In the genomic region with DNA sequence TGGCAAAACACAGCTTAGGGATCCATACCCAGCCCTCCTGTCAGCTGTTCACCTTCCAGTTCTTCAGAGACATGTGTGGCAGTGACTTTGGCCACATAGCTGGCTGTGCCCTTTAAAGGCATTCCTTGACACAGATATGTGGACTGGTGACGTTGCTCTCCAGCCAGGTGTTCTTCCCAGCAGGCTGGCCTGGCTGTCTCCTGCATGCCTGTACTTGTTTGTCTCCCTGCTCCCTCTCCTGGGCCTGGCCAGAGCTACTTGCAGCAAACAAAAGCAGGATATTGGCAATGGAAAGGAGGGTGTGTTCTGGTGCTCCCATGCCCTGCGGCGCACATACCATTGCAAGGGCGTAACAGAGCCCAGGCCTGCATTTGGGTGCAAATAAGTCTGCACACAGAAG, we compare ENCODE assay signal across 12 cellular contexts. TPM values are rescaled to one million over a fixed set of nuclear protein-coding genes. Genes with fewer than 3 reads are reported as not detected.
DNase-seq lines count a peak whose midpoint lies in the region; ATAC-seq and TF ChIP-seq lines count a peak whose summit lies in the region.
"Had no signal": no experiment of that assay in that cellular context is flagged by ENCODE, and none has a peak within 500 bp of the region (broad histone marks: within the 10 kb centered on the region; RNA-seq: fewer than 3 reads in every experiment).

No MANE protein-coding gene starts in this region.

- H3K27ac Mint-ChIP-seq in MCF 10A (ENCODE audit: low read depth, unreplicated experiment) (peak overlapping the region; percentile 94), immature natural killer cell (no peak overlapping the region)
- H3K27ac Mint-ChIP-seq in stimulated activated effector memory CD8-positive, alpha-beta T cell treated with anti-CD3 and anti-CD28 coated beads, Interleukin-12 subunit alpha, Interleukin-12 subunit beta, amount 100 ng/mL, for 72 hours: peak overlapping the region; percentile 40
- H3K27ac Mint-ChIP-seq in activated CD8-positive, alpha-beta T cell treated with anti-CD3 and anti-CD28 coated beads for 36 hours: no peak overlapping the region
- H3K27ac Mint-ChIP-seq: nephron progenitor cell had no signal

- H3K4me3 Mint-ChIP-seq in MCF 10A (ENCODE audit: unreplicated experiment) (peak overlapping the region; percentile 52), immature natural killer cell (no peak overlapping the region)
- no peak overlapping the region for H3K4me3 Mint-ChIP-seq in stimulated activated effector memory CD8-positive, alpha-beta T cell treated with anti-CD3 and anti-CD28 coated beads, Interleukin-12 subunit alpha, Interleukin-12 subunit beta, amount 100 ng/mL, for 72 hours
- no peak overlapping the region for H3K4me3 Mint-ChIP-seq in activated CD8-positive, alpha-beta T cell treated with anti-CD3 and anti-CD28 coated beads for 36 hours
- H3K4me3 Mint-ChIP-seq: nephron progenitor cell had no signal

- no peak overlapping the region for H3K4me3 ChIP-seq in LNCaP clone FGC (ENCODE audit: low read depth, low read length)
- H3K4me3 ChIP-seq in brain microvascular endothelial cell (ENCODE audit: low read depth, low read length): no peak overlapping the region

- H3K27me3 Mint-ChIP-seq in MCF 10A (ENCODE audit: insufficient read depth, unreplicated experiment) (no peaks in the 10 kb centered on the region), immature natural killer cell (ENCODE audit: low read depth in 3 of 3) (no peaks in the 10 kb centered on the region)
- no peaks in the 10 kb centered on the region for H3K27me3 Mint-ChIP-seq in activated CD8-positive, alpha-beta T cell treated with anti-CD3 and anti-CD28 coated beads for 36 hours

- H3K36me3 ChIP-seq in brain microvascular endothelial cell (replicated peaks): peaks cover 5% of the 10 kb centered on the region

- POLR2A ChIA-PET in MCF 10A (lab: Yijun Ruan, JAX): interaction anchor here (0.6 to 13.1 kb wide), 29 partner anchors 9 to 285 kb away, joined by 3 to 188 read pairs (median 7); partner anchors contain the start of genes DRG1, LIMK2, MORC2 and PATZ1
- POLR2A ChIA-PET in activated CD8-positive, alpha-beta T cell treated with anti-CD3 and anti-CD28 coated beads for 36 hours (lab: Charles Lee): no interaction called here

- H3K27ac ChIP-seq in layer of hippocampus (ENCODE audit: low read depth, low read length) (peak overlapping the region; percentile 20), brain microvascular endothelial cell (no peak overlapping the region)

- H3K27me3 ChIP-seq in layer of hippocampus (ENCODE audit: control insufficient read depth, insufficient read depth, low read length): no peaks in the 10 kb centered on the region
- no peaks in the 10 kb centered on the region for H3K27me3 ChIP-seq in brain microvascular endothelial cell (replicated peaks)

- BruUV-seq in MCF 10A (replicated peaks; lab: Mats Ljungman, UMichigan): no TSS peak

- peaks cover 59% of the 10 kb centered on the region for H3K36me3 Mint-ChIP-seq in MCF 10A (ENCODE audit: insufficient read depth, unreplicated experiment)
- peaks cover 11% of the 10 kb centered on the region for H3K36me3 Mint-ChIP-seq in stimulated activated effector memory CD8-positive, alpha-beta T cell treated with anti-CD3 and anti-CD28 coated beads, Interleukin-12 subunit alpha, Interleukin-12 subunit beta, amount 100 ng/mL, for 72 hours
- H3K36me3 Mint-ChIP-seq in immature natural killer cell: no peaks in the 10 kb centered on the region
- peaks cover 5% of the 10 kb centered on the region for H3K36me3 Mint-ChIP-seq in activated CD8-positive, alpha-beta T cell treated with anti-CD3 and anti-CD28 coated beads for 36 hours (ENCODE audit: low read depth)

- intact Hi-C loops in MCF 10A (cut with micrococcal nuclease): loop anchor here (1.0 to 2.0 kb wide), 2 partner anchors 42 to 93 kb away; partner anchors contain the start of genes LIMK2 and RNF185
- intact Hi-C loops in activated CD8-positive, alpha-beta T cell treated with anti-CD3 and anti-CD28 coated beads for 36 hours (cut with micrococcal nuclease): no loop called here

- in situ Hi-C loops in brain microvascular endothelial cell (cut with HindIII; ENCODE audit: low pct_ligation_motif_present, low sequenced_read_pairs): no loop called here

- H3K4me1 Mint-ChIP-seq in MCF 10A (ENCODE audit: insufficient read depth, unreplicated experiment): peaks cover 26% of the 10 kb centered on the region
- H3K4me1 Mint-ChIP-seq in stimulated activated effector memory CD8-positive, alpha-beta T cell treated with anti-CD3 and anti-CD28 coated beads, Interleukin-12 subunit alpha, Interleukin-12 subunit beta, amount 100 ng/mL, for 72 hours: peaks cover 8% of the 10 kb centered on the region
- H3K4me1 Mint-ChIP-seq in immature natural killer cell: peaks cover 0 to 4% of the 10 kb centered on the region in 2 donors
- peaks cover 6% of the 10 kb centered on the region for H3K4me1 Mint-ChIP-seq in activated CD8-positive, alpha-beta T cell treated with anti-CD3 and anti-CD28 coated beads for 36 hours (ENCODE audit: low read depth)

- ATAC-seq in stimulated activated effector memory CD8-positive, alpha-beta T cell treated with anti-CD3 and anti-CD28 coated beads, Interleukin-12 subunit alpha, Interleukin-12 subunit beta, amount 100 ng/mL, for 72 hours: no peak
- ATAC-seq in HG03521 (IDR thresholded peaks at IDR 0.05; ENCODE audit: unreplicated experiment): no peak
- ATAC-seq in activated CD8-positive, alpha-beta T cell treated with anti-CD3 and anti-CD28 coated beads for 36 hours: no peak

- CTCF ChIA-PET in MCF 10A (lab: Yijun Ruan, JAX): interaction anchor here (0.6 to 4.4 kb wide), 16 partner anchors 9 to 839 kb away, joined by 3 to 55 read pairs (median 4); partner anchors contain the start of genes LIMK2 and SELENOM
- CTCF ChIA-PET in activated CD8-positive, alpha-beta T cell treated with anti-CD3 and anti-CD28 coated beads for 36 hours (lab: Charles Lee): interaction anchor here (0.7 to 13.6 kb wide), 4 partner anchors 12 to 146 kb away, joined by 3 to 110 read pairs (median 4); no protein-coding TSS in a partner anchor

- TF ChIP-seq CTCF in LNCaP clone FGC (IDR thresholded peaks at IDR 0.05; ENCODE audit: control insufficient read depth, extremely low read depth, insufficient read depth) (peak; percentile 41), MCF 10A (IDR thresholded peaks at IDR 0.05; ENCODE audit: unreplicated experiment) (no peak), brain microvascular endothelial cell (IDR thresholded peaks at IDR 0.05; ENCODE audit: low read depth, low read length, missing control alignments) (no peak)
- TF ChIP-seq CTCF in activated CD8-positive, alpha-beta T cell treated with anti-CD3 and anti-CD28 coated beads for 36 hours (IDR thresholded peaks at IDR 0.05): no peak

- DNase-seq in LNCaP clone FGC (ENCODE audit: low read depth): peak; percentile 99
- DNase-seq in MCF 10A (ENCODE audit: unreplicated experiment): peak; percentile 97
- DNase-seq in stimulated activated effector memory CD8-positive, alpha-beta T cell treated with anti-CD3 and anti-CD28 coated beads, Interleukin-12 subunit alpha, Interleukin-12 subunit beta, amount 100 ng/mL, for 72 hours (ENCODE audit: low spot score in 2 of 2): no peak
- no peak for DNase-seq in immature natural killer cell
- no peak for DNase-seq in brain microvascular endothelial cell
- DNase-seq in activated CD8-positive, alpha-beta T cell treated with anti-CD3 and anti-CD28 coated beads for 36 hours: no peak
- DNase-seq: activated CD8-positive, alpha-beta memory T cell treated with anti-CD3 and anti-CD28 coated beads, Interleukin-2, amount 50 U/mL, for 4 hours; NCI-H446; nephron progenitor cell; T-helper 1 cell had no signal

- H3K9me3 Mint-ChIP-seq in MCF 10A (ENCODE audit: unreplicated experiment) (no peaks in the 10 kb centered on the region), immature natural killer cell (no peaks in the 10 kb centered on the region)
- no peaks in the 10 kb centered on the region for H3K9me3 Mint-ChIP-seq in stimulated activated effector memory CD8-positive, alpha-beta T cell treated with anti-CD3 and anti-CD28 coated beads, Interleukin-12 subunit alpha, Interleukin-12 subunit beta, amount 100 ng/mL, for 72 hours
- no peaks in the 10 kb centered on the region for H3K9me3 Mint-ChIP-seq in activated CD8-positive, alpha-beta T cell treated with anti-CD3 and anti-CD28 coated beads for 36 hours
- H3K9me3 Mint-ChIP-seq: nephron progenitor cell had no signal

RNA-seq across cellular contexts. Expression of gene PIK3IP1, which starts 38.3 kb away (rescaled TPM):
- 0.25 and 0.93 TPM in 2 replicates for total RNA-seq in MCF 10A (2022)
- 100 to 1,000 TPM in 1 of 3 donors, 10 to 100 TPM in 2; 88.2 to 136 (median 98.1) TPM for polyA plus RNA-seq in immature natural killer cell
- total RNA-seq in activated CD8-positive, alpha-beta T cell treated with anti-CD3 and anti-CD28 coated beads for 36 hours: 10 to 100 TPM; 18.2 to 19.6 TPM

RNA-seq across cellular contexts. Expression of gene LIMK2, which starts 41.9 kb away (rescaled TPM):
- 74.4 and 126 TPM in 2 replicates for total RNA-seq in MCF 10A (2022)
- 10 to 100 TPM in 1 of 3 donors, 1 to 10 TPM in 2; 4.0 to 12.9 (median 6.2) TPM for polyA plus RNA-seq in immature natural killer cell
- total RNA-seq in activated CD8-positive, alpha-beta T cell treated with anti-CD3 and anti-CD28 coated beads for 36 hours: 10 to 100 TPM; 23.2 to 25.5 TPM

Comparison
In these comparisons a context has a peak if more than half of its experiments do, and no peak if none do; other contexts are left out.
1. DNase-seq: peak in LNCaP clone FGC (single experiment) and MCF 10A (single experiment); none in stimulated activated effector memory CD8-positive, alpha-beta T cell treated with anti-CD3 and anti-CD28 coated beads, Interleukin-12 subunit alpha, Interleukin-12 subunit beta, amount 100 ng/mL, for 72 hours (0 of 2), immature natural killer cell (0 of 3), brain microvascular endothelial cell (single experiment) and activated CD8-positive, alpha-beta T cell treated with anti-CD3 and anti-CD28 coated beads for 36 hours (single experiment).
2. H3K27ac Mint-ChIP-seq: peak in MCF 10A (single experiment) and stimulated activated effector memory CD8-positive, alpha-beta T cell treated with anti-CD3 and anti-CD28 coated beads, Interleukin-12 subunit alpha, Interleukin-12 subunit beta, amount 100 ng/mL, for 72 hours (single experiment); none in immature natural killer cell (0 of 6) and activated CD8-positive, alpha-beta T cell treated with anti-CD3 and anti-CD28 coated beads for 36 hours (single experiment).